16 cellular contexts compared by ENCODE assay signal in genomic region chr13:100540621-100541020, GRCh38.
"Had no signal": no experiment of that assay in that cellular context is flagged by ENCODE, and none has a peak within 500 bp of the region (broad histone marks: within the 10 kb centered on the region; RNA-seq: fewer than 3 reads in every experiment).

No MANE protein-coding gene starts in this region.

- H3K27ac Mint-ChIP-seq: activated CD4-positive, alpha-beta T cell treated with anti-CD3 and anti-CD28 coated beads for 36 hours; activated CD8-positive, alpha-beta T cell treated with anti-CD3 and anti-CD28 coated beads, Interleukin-2, amount 10 ng/mL, durations not matched to agents 7 days and 5 days; activated naive CD4-positive, alpha-beta T cell treated with anti-CD3 and anti-CD28 coated beads, Interleukin-2, amount 50 U/mL, for 24 hours; natural killer cell had no signal

- FAIRE-seq: bronchial epithelial cell had no signal

- H3K9me3 ChIP-seq: mucosa of descending colon, thoracic aorta had no signal

- H3K27me3 Mint-ChIP-seq: activated CD4-positive, alpha-beta T cell treated with anti-CD3 and anti-CD28 coated beads for 36 hours; activated naive CD4-positive, alpha-beta T cell treated with anti-CD3 and anti-CD28 coated beads, Interleukin-2, amount 50 U/mL, for 24 hours; stimulated activated naive CD8-positive, alpha-beta T cell treated with anti-CD3 and anti-CD28 coated beads, Interleukin-15, amount 100 ng/mL, for 72 hours had no signal

- H3K27ac ChIP-seq: thoracic aorta, VCaP had no signal

- H3K36me3 Mint-ChIP-seq: natural killer cell had no signal

- H3K9me3 Mint-ChIP-seq: activated naive CD4-positive, alpha-beta T cell treated with anti-CD3 and anti-CD28 coated beads, Interleukin-2, amount 50 U/mL, for 24 hours; natural killer cell; stimulated activated naive CD8-positive, alpha-beta T cell treated with anti-CD3 and anti-CD28 coated beads, Interleukin-15, amount 100 ng/mL, for 72 hours had no signal

- H3K4me3 Mint-ChIP-seq: activated CD4-positive, alpha-beta T cell treated with anti-CD3 and anti-CD28 coated beads for 36 hours; activated CD8-positive, alpha-beta T cell treated with anti-CD3 and anti-CD28 coated beads, Interleukin-2, amount 10 ng/mL, durations not matched to agents 7 days and 5 days; activated naive CD4-positive, alpha-beta T cell treated with anti-CD3 and anti-CD28 coated beads, Interleukin-2, amount 50 U/mL, for 24 hours; natural killer cell; stimulated activated naive CD8-positive, alpha-beta T cell treated with anti-CD3 and anti-CD28 coated beads, Interleukin-15, amount 100 ng/mL, for 72 hours had no signal

- H3K4me3 ChIP-seq: mucosa of descending colon, thoracic aorta had no signal

- H3K4me1 Mint-ChIP-seq: stimulated activated naive CD8-positive, alpha-beta T cell treated with anti-CD3 and anti-CD28 coated beads, Interleukin-15, amount 100 ng/mL, for 72 hours had no signal

- DNase-seq: activated CD4-positive, alpha-beta T cell treated with anti-CD3 and anti-CD28 coated beads for 36 hours; activated CD8-positive, alpha-beta T cell treated with anti-CD3 and anti-CD28 coated beads, Interleukin-2, amount 10 ng/mL, durations not matched to agents 7 days and 5 days; activated T-cell treated with anti-CD3 and anti-CD28 coated beads, Interleukin-2, amount 50 U/mL, for 1 hour; anterior cingulate cortex; hippocampal formation; left colon; mucosa of descending colon; natural killer cell; occipital lobe; stimulated activated CD4-positive, alpha-beta T cell treated with anti-CD3 and anti-CD28 coated beads, Interleukin-4, amount 100 ng/mL, for 4 hours; stimulated activated naive CD8-positive, alpha-beta T cell treated with anti-CD3 and anti-CD28 coated beads, Interleukin-15, amount 100 ng/mL, for 72 hours; T1000 had no signal

- H3K36me3 ChIP-seq: thoracic aorta had no signal
